Comparison of ENCODE assay signal across 19 cellular contexts in the genomic region with DNA sequence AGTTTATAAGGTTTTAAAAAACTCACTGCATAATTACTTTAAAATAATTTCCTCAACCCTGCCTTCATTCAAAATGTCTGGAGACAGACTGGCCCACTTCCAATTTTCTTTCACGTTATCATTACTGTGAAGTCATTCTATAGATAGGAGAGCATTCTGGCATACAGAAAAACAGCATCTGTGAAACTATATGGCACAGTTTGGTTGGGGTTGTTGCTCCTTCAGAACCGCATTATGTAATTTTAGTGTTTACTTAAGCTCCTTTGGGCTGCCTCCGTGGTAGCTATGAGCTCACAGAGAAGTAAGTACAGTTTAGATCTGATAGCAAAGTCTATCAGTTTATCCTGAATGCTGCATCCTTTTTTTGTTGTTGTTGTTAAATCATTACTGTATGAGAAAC.
DNase-seq lines count a peak whose midpoint lies in the region; ATAC-seq and TF ChIP-seq lines count a peak whose summit lies in the region.
"Had no signal": no experiment of that assay in that cellular context is flagged by ENCODE, and none has a peak within 500 bp of the region (broad histone marks: within the 10 kb centered on the region; RNA-seq: fewer than 3 reads in every experiment).

No MANE protein-coding gene starts in this region.

- BruUV-seq in Panc1 (replicated peaks; lab: Mats Ljungman, UMichigan), result no TSS peak

- H3K79me2 ChIP-seq in Karpas-422 (ENCODE audit: low read length), result peaks cover 96% of the 10 kb centered on the region

- no peak overlapping the region for H2AFZ ChIP-seq in Karpas-422 (ENCODE audit: low read length)

- H3K27me3 Mint-ChIP-seq in chondrocyte (ENCODE audit: low read depth), result no peaks in the 10 kb centered on the region
- H3K27me3 Mint-ChIP-seq: activated B cell treated with CpG ODN at 0.5 μM for 24 hours had no signal

- H3K9me3 Mint-ChIP-seq in chondrocyte (ENCODE audit: low read depth), result no peaks in the 10 kb centered on the region
- H3K9me3 Mint-ChIP-seq: activated B cell treated with CpG ODN at 0.5 μM for 24 hours had no signal

- TF ChIP-seq CTCF in Panc1 (IDR thresholded peaks at IDR 0.05), result no peak
- no peak for TF ChIP-seq CTCF in chondrocyte (IDR thresholded peaks at IDR 0.05)

- intact Hi-C loops in Panc1 (cut with micrococcal nuclease; ENCODE audit: unreplicated experiment), result no loop called here

- H3K27me3 ChIP-seq in BLaER1, result no peaks in the 10 kb centered on the region
- no peaks in the 10 kb centered on the region for H3K27me3 ChIP-seq in Karpas-422 (ENCODE audit: low read length)
- no peaks in the 10 kb centered on the region for H3K27me3 ChIP-seq in Panc1 (ENCODE audit: control insufficient read depth, insufficient read depth, low read length)

- in situ Hi-C loops in Panc1 (cut with HindIII; ENCODE audit: low pct_unique_long_range_greater_than_20kb, low sequenced_read_pairs), result no loop called here

- H3K4me3 Mint-ChIP-seq in chondrocyte (ENCODE audit: unreplicated experiment), result no peak overlapping the region
- H3K4me3 Mint-ChIP-seq: activated B cell treated with CpG ODN at 0.5 μM for 24 hours had no signal

- no peak overlapping the region for H3K4me3 ChIP-seq in BLaER1
- H3K4me3 ChIP-seq in Karpas-422 (ENCODE audit: low read length), result no peak overlapping the region
- no peak overlapping the region for H3K4me3 ChIP-seq in Panc1 (ENCODE audit: low read depth in 2 of 2, low read length in 2 of 2)

- POLR2A ChIA-PET in Panc1 (lab: Charles Lee), result no interaction called here

- H3K9me3 ChIP-seq in BLaER1 (no peaks in the 10 kb centered on the region), Karpas-422 (ENCODE audit: low read length) (no peaks in the 10 kb centered on the region), Panc1 (ENCODE audit: control insufficient read depth, insufficient read depth, low read depth, low read length) (no peaks in the 10 kb centered on the region)

- H3K36me3 Mint-ChIP-seq in chondrocyte (ENCODE audit: low read depth), result peaks cover 2% of the 10 kb centered on the region

- DNase-seq in Karpas-422 (no peak), Panc1 (ENCODE audit: low read depth, low spot score) (no peak), chondrocyte (ENCODE audit: low spot score) (no peak), cerebellar cortex (ENCODE audit: low spot score) (no peak), DMS153 (lab: John Stamatoyannopoulos, UW) (no peak)
- DNase-seq: activated B cell treated with CpG ODN at 0.5 μM for 24 hours; activated effector memory CD4-positive, alpha-beta T cell treated with Interleukin-2 at 50 U/mL for 16 hours; AML-193; anterior cingulate cortex; dermis blood vessel endothelial cell; DMS79; hippocampal formation; NCI-H2081 treated with DMSO at 0.1 percent for 48 hours; nucleus accumbens; stimulated activated CD4-positive, alpha-beta T cell treated with anti-CD3 and anti-CD28 coated beads, Interleukin-2, amount 100 ng/mL, for 24 hours had no signal

- peak overlapping the region; percentile 1 for H3K27ac Mint-ChIP-seq in chondrocyte (ENCODE audit: unreplicated experiment)
- H3K27ac Mint-ChIP-seq: activated B cell treated with CpG ODN at 0.5 μM for 24 hours had no signal

- H3K4me1 Mint-ChIP-seq in chondrocyte (ENCODE audit: low read depth), result peaks cover 32% of the 10 kb centered on the region

- H4K20me1 ChIP-seq in BLaER1 (peaks cover 95% of the 10 kb centered on the region), Karpas-422 (ENCODE audit: insufficient read depth, low read depth, low read length) (peaks cover 24% of the 10 kb centered on the region)

- H3K4me2 ChIP-seq in BLaER1 (0 out of 2 replicates have a peak overlapping the region, but pooled peaks have one; percentile 16), Karpas-422 (ENCODE audit: low read depth, low read length, poor library complexity, severe bottlenecking) (peak overlapping the region; percentile 83)

- peak overlapping the region; percentile 55; the same call in 1 of the 2 replicates for H3K27ac ChIP-seq in BLaER1
- peak overlapping the region; percentile 79 for H3K27ac ChIP-seq in Karpas-422 (ENCODE audit: low read length)
- H3K27ac ChIP-seq in Panc1 (ENCODE audit: low read length), result peak overlapping the region; percentile 54; the same call in 1 of the 2 replicates

- CTCF ChIA-PET in Panc1 (lab: Charles Lee), result no interaction called here

- H3K9ac ChIP-seq in BLaER1 (no peak overlapping the region), Karpas-422 (ENCODE audit: low read length) (no peak overlapping the region)

- peaks cover 78% of the 10 kb centered on the region for H3K4me1 ChIP-seq in BLaER1
- peaks cover 60% of the 10 kb centered on the region for H3K4me1 ChIP-seq in Karpas-422 (ENCODE audit: low read length)
- H3K4me1 ChIP-seq in Panc1 (ENCODE audit: control insufficient read depth, insufficient read depth, low read length), result peaks cover 35% of the 10 kb centered on the region

- no peaks in the 10 kb centered on the region for H3K9me2 ChIP-seq in Karpas-422 (replicated peaks; ENCODE audit: insufficient read depth, low read length)

- peaks cover 30% of the 10 kb centered on the region for H3K36me3 ChIP-seq in BLaER1
- peaks cover 23% of the 10 kb centered on the region for H3K36me3 ChIP-seq in Karpas-422 (ENCODE audit: insufficient read depth, low read length)
- H3K36me3 ChIP-seq in Panc1 (ENCODE audit: control insufficient read depth, insufficient read depth, low read length), result no peaks in the 10 kb centered on the region; the same call in 1 of the 2 replicates

- ATAC-seq in Panc1 (no peak), HG03457 (IDR thresholded peaks at IDR 0.05; ENCODE audit: unreplicated experiment) (no peak), GM18868 (IDR thresholded peaks at IDR 0.05; ENCODE audit: unreplicated experiment) (no peak)
- ATAC-seq: sciatic nerve had no signal
